30 cellular contexts compared by ENCODE assay signal in the genomic region with DNA sequence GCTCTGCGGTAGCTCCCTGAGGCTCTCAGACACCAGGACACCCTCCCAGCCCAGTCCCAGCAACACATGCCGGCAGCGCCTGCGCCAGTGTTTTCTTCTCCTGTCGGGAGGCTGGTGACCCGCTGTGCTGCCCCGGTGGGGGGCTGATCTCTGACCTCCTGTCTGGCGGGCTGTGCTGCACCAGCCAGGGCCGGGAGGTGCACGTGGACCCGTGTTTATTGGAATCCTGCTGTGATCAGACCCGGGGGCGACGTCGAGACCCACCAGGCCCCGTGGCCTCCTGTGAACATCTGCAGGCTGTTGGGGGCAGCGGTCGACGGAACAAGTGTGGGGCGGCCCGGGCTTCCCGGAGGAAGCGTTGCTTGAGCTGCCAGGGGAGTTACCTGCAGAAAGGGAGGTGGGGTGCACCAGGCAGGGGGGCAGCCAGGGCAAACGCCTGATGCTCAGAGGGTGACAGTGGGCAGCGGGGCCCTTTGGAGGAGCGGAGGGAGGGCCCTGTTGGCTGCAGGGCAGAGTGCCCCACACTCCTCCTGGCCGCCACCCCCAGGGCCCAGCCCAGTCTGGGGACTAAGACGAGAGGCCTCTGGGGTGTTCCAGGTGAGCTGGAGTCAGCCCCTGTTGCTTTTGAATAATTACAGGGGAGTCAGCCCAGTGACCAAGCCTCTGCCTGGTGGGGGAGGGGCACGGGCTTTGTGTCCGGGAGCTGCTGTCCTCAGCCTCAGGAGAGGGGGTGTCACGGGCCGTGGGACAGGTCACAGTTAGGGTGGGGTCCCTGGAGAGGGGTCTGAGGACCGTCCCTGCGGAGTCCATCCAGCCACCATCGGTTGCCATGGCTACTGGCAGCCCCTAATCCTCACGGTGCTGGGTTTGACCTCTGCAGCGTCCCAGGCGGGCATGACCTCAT. TPM values are rescaled to one million over a fixed set of nuclear protein-coding genes. Genes with fewer than 3 reads are reported as not detected.
"Had no signal": no experiment of that assay in that cellular context is flagged by ENCODE, and none has a peak within 500 bp of the region (broad histone marks: within the 10 kb centered on the region; RNA-seq: fewer than 3 reads in every experiment).

No MANE protein-coding gene starts in this region.

- H3K4me1 Mint-ChIP-seq: activated naive CD4-positive, alpha-beta T cell treated with anti-CD3 and anti-CD28 coated beads, Interleukin-2, amount 50 U/mL, for 24 hours had no signal

- DNase-seq: activated CD4-positive, alpha-beta T cell treated with anti-CD3 and anti-CD28 coated beads, Interleukin-2, amount 10 ng/mL, durations not matched to agents 7 days and 5 days; activated CD4-positive, CD25-positive, alpha-beta regulatory T cell treated with anti-CD3 and anti-CD28 coated beads, Interleukin-2, amount 50 U/mL, for 72 hours; activated CD8-positive, alpha-beta T cell treated with anti-CD3 and anti-CD28 coated beads for 36 hours; activated gamma-delta T cell; aorta; effector CD4-positive, alpha-beta T cell; foreskin keratinocyte; kidney; left ventricle myocardium inferior; naive thymus-derived CD4-positive, alpha-beta T cell; ovary; stimulated activated CD4-positive, alpha-beta T cell treated with anti-CD3 and anti-CD28 coated beads, Interleukin-4, amount 100 ng/mL, for 4 hours; stimulated activated naive CD8-positive, alpha-beta T cell treated with anti-CD3 and anti-CD28 coated beads, Interleukin-15, Interleukin-2, amounts not matched to agents 100 U/mL and 50 U/mL, for 24 hours; thyroid gland; upper lobe of right lung had no signal

- H3K4me3 Mint-ChIP-seq: activated CD4-positive, alpha-beta T cell treated with anti-CD3 and anti-CD28 coated beads, Interleukin-2, amount 10 ng/mL, durations not matched to agents 7 days and 5 days; activated CD8-positive, alpha-beta T cell treated with anti-CD3 and anti-CD28 coated beads for 36 hours; activated naive CD4-positive, alpha-beta T cell treated with anti-CD3 and anti-CD28 coated beads, Interleukin-2, amount 50 U/mL, for 24 hours; activated T-helper 1 cell treated with anti-CD3 and anti-CD28 coated beads, Interleukin-12 subunit alpha, Interleukin-12 subunit beta, Interleukin-2, Interleukin-4 antibody, amounts not matched to agents 30 ng/mL and 10 ng/mL and 1 ng/mL, durations not matched to agents 14 hours and 24 hours and 36 hours; brain; dendritic cell treated with granulocyte-macrophage colony-stimulating factor and Interleukin-4, amounts not matched to agents 40 ng/mL and 50 ng/mL, for 4 days; naive thymus-derived CD4-positive, alpha-beta T cell; T-helper 1 cell treated with Interleukin-12 subunit alpha and Interleukin-12 subunit beta and Interleukin-4 antibody, amounts not matched to agents 30 μg/mL and 1 μg/mL, for 36 hours had no signal

- H3K9me3 ChIP-seq: left ventricle myocardium inferior, ovary, prostate gland, right atrium auricular region, thyroid gland, upper lobe of right lung had no signal

- FAIRE-seq: endometrium, kidney had no signal

- H3K36me3 ChIP-seq: left ventricle myocardium inferior, ovary, prostate gland, right atrium auricular region, thyroid gland, upper lobe of right lung had no signal

- H3K27me3 ChIP-seq: ovary had no signal

- H3K4me1 ChIP-seq: foreskin keratinocyte, prostate gland, thyroid gland, upper lobe of right lung had no signal

- H3K9me3 Mint-ChIP-seq: activated CD4-positive, alpha-beta T cell treated with anti-CD3 and anti-CD28 coated beads, Interleukin-2, amount 10 ng/mL, durations not matched to agents 7 days and 5 days; activated CD8-positive, alpha-beta T cell treated with anti-CD3 and anti-CD28 coated beads for 36 hours; activated naive CD4-positive, alpha-beta T cell treated with anti-CD3 and anti-CD28 coated beads, Interleukin-2, amount 50 U/mL, for 24 hours; activated T-helper 1 cell treated with anti-CD3 and anti-CD28 coated beads, Interleukin-12 subunit alpha, Interleukin-12 subunit beta, Interleukin-2, Interleukin-4 antibody, amounts not matched to agents 30 ng/mL and 10 ng/mL and 1 ng/mL, durations not matched to agents 14 hours and 24 hours and 36 hours; dendritic cell treated with granulocyte-macrophage colony-stimulating factor and Interleukin-4, amounts not matched to agents 40 ng/mL and 50 ng/mL, for 4 days; T-helper 1 cell treated with Interleukin-12 subunit alpha and Interleukin-12 subunit beta and Interleukin-4 antibody, amounts not matched to agents 30 μg/mL and 1 μg/mL, for 36 hours had no signal

- H3K36me3 Mint-ChIP-seq: activated naive CD4-positive, alpha-beta T cell treated with anti-CD3 and anti-CD28 coated beads, Interleukin-2, amount 50 U/mL, for 24 hours; brain; naive thymus-derived CD4-positive, alpha-beta T cell had no signal

- ATAC-seq: activated CD8-positive, alpha-beta T cell treated with anti-CD3 and anti-CD28 coated beads for 36 hours; foreskin keratinocyte; naive thymus-derived CD4-positive, alpha-beta T cell; stimulated activated naive CD8-positive, alpha-beta T cell treated with anti-CD3 and anti-CD28 coated beads, Interleukin-15, Interleukin-2, amounts not matched to agents 100 U/mL and 50 U/mL, for 24 hours; upper lobe of right lung had no signal

- H3K27ac ChIP-seq: foreskin keratinocyte, left ventricle myocardium inferior, ovary, prostate gland, right atrium auricular region, thyroid gland, upper lobe of right lung had no signal

- H3K4me3 ChIP-seq: left ventricle myocardium inferior, ovary, prostate gland, right atrium auricular region, thyroid gland, upper lobe of right lung had no signal

- H3K27ac Mint-ChIP-seq: activated CD4-positive, alpha-beta T cell treated with anti-CD3 and anti-CD28 coated beads, Interleukin-2, amount 10 ng/mL, durations not matched to agents 7 days and 5 days; activated CD8-positive, alpha-beta T cell treated with anti-CD3 and anti-CD28 coated beads for 36 hours; activated naive CD4-positive, alpha-beta T cell treated with anti-CD3 and anti-CD28 coated beads, Interleukin-2, amount 50 U/mL, for 24 hours; activated T-helper 1 cell treated with anti-CD3 and anti-CD28 coated beads, Interleukin-12 subunit alpha, Interleukin-12 subunit beta, Interleukin-2, Interleukin-4 antibody, amounts not matched to agents 30 ng/mL and 10 ng/mL and 1 ng/mL, durations not matched to agents 14 hours and 24 hours and 36 hours; brain; dendritic cell treated with granulocyte-macrophage colony-stimulating factor and Interleukin-4, amounts not matched to agents 40 ng/mL and 50 ng/mL, for 4 days; naive thymus-derived CD4-positive, alpha-beta T cell; T-helper 1 cell treated with Interleukin-12 subunit alpha and Interleukin-12 subunit beta and Interleukin-4 antibody, amounts not matched to agents 30 μg/mL and 1 μg/mL, for 36 hours had no signal

RNA-seq across cellular contexts. Expression of gene SSTR5, which starts 2.2 kb away (rescaled TPM):
- total RNA-seq: activated CD4-positive, alpha-beta T cell treated with anti-CD3 and anti-CD28 coated beads, Interleukin-2, amount 10 ng/mL, durations not matched to agents 7 days and 5 days; activated CD8-positive, alpha-beta T cell treated with anti-CD3 and anti-CD28 coated beads for 36 hours; activated T-helper 1 cell treated with anti-CD3 and anti-CD28 coated beads, Interleukin-12 subunit alpha, Interleukin-12 subunit beta, Interleukin-2, Interleukin-4 antibody, amounts not matched to agents 30 ng/mL and 10 ng/mL and 1 ng/mL, durations not matched to agents 14 hours and 24 hours and 36 hours; chondrocyte; foreskin keratinocyte; glomerular endothelial cell; naive thymus-derived CD4-positive, alpha-beta T cell; ovary; subcutaneous adipose tissue; thyroid gland; upper lobe of right lung had no signal
- polyA plus RNA-seq: foreskin keratinocyte; naive thymus-derived CD4-positive, alpha-beta T cell; ovary had no signal

RNA-seq across cellular contexts. Expression of gene C1QTNF8, which starts 25.7 kb away (rescaled TPM):
- total RNA-seq: activated CD4-positive, alpha-beta T cell treated with anti-CD3 and anti-CD28 coated beads, Interleukin-2, amount 10 ng/mL, durations not matched to agents 7 days and 5 days; activated CD8-positive, alpha-beta T cell treated with anti-CD3 and anti-CD28 coated beads for 36 hours; activated T-helper 1 cell treated with anti-CD3 and anti-CD28 coated beads, Interleukin-12 subunit alpha, Interleukin-12 subunit beta, Interleukin-2, Interleukin-4 antibody, amounts not matched to agents 30 ng/mL and 10 ng/mL and 1 ng/mL, durations not matched to agents 14 hours and 24 hours and 36 hours; cardiac septum; chondrocyte; foreskin keratinocyte; glomerular endothelial cell; kidney; left ventricle myocardium inferior; lung microvascular endothelial cell; naive thymus-derived CD4-positive, alpha-beta T cell; right atrium auricular region; subcutaneous adipose tissue; thyroid gland; upper lobe of right lung had no signal
- polyA plus RNA-seq: adipose tissue; esophagus; foreskin keratinocyte; naive thymus-derived CD4-positive, alpha-beta T cell; ovary had no signal
